14 cellular contexts compared by ENCODE assay signal in genomic region chrX:38896724-38897298, GRCh38.
DNase-seq lines count a peak whose midpoint lies in the region; ATAC-seq and TF ChIP-seq lines count a peak whose summit lies in the region.
"Had no signal": no experiment of that assay in that cellular context is flagged by ENCODE, and none has a peak within 500 bp of the region (broad histone marks: within the 10 kb centered on the region; RNA-seq: fewer than 3 reads in every experiment).

No MANE protein-coding gene starts in this region.

- no peak overlapping the region for H3K9ac ChIP-seq in DND-41 (ENCODE audit: low read depth, low read length)

- H3K4me3 ChIP-seq in DND-41 (ENCODE audit: low read depth in 1 of 2, low read length in 2 of 2): no peak overlapping the region
- H3K4me3 ChIP-seq: A549, ovary, spleen had no signal

- H3K4me1 ChIP-seq in DND-41 (ENCODE audit: insufficient read depth, low read length): peaks cover 32% of the 10 kb centered on the region
- H3K4me1 ChIP-seq: A549, spleen had no signal

- no peaks in the 10 kb centered on the region for H3K27me3 ChIP-seq in DND-41 (ENCODE audit: insufficient read depth, low read length, poor library complexity)
- H3K27me3 ChIP-seq: ovary, spleen had no signal

- no peak overlapping the region for H3K27ac Mint-ChIP-seq in naive thymus-derived CD8-positive, alpha-beta T cell
- H3K27ac Mint-ChIP-seq: CD8-positive, alpha-beta T cell had no signal

- no peaks in the 10 kb centered on the region for H3K36me3 Mint-ChIP-seq in naive thymus-derived CD8-positive, alpha-beta T cell
- H3K36me3 Mint-ChIP-seq: CD8-positive, alpha-beta T cell had no signal

- POLR2A ChIA-PET in naive thymus-derived CD8-positive, alpha-beta T cell (lab: Charles Lee): interaction anchor here (0.9 kb wide), 1 partner anchor 18 kb away, joined by 3 read pairs; no protein-coding TSS in a partner anchor

- H3K27me3 Mint-ChIP-seq in naive thymus-derived CD8-positive, alpha-beta T cell: no peaks in the 10 kb centered on the region

- H3K4me1 Mint-ChIP-seq in naive thymus-derived CD8-positive, alpha-beta T cell: peaks cover 4 to 11% (median 8%) of the 10 kb centered on the region in 4 donors

- H3K4me2 ChIP-seq in DND-41 (ENCODE audit: insufficient read depth, low read length): no peak overlapping the region
- H3K4me2 ChIP-seq: A549 had no signal

- H2AFZ ChIP-seq in DND-41 (ENCODE audit: low read depth, low read length): no peak overlapping the region

- H3K9me3 Mint-ChIP-seq in naive thymus-derived CD8-positive, alpha-beta T cell: no peaks in the 10 kb centered on the region
- H3K9me3 Mint-ChIP-seq: CD8-positive, alpha-beta T cell had no signal

- no peak for TF ChIP-seq CTCF in DND-41 (IDR thresholded peaks at IDR 0.05; ENCODE audit: borderline replicate concordance, extremely low read depth, low read length, poor library complexity, severe bottlenecking)

- DNase-seq in DND-41 (no peak), NCI-H226 (no peak), iPS-NIHi11 (ENCODE audit: low spot score) (no peak)
- DNase-seq in naive thymus-derived CD8-positive, alpha-beta T cell: no peak
- DNase-seq in activated CD4-positive, alpha-beta T cell treated with anti-CD3 and anti-CD28 coated beads for 4 hours: no peak
- DNase-seq: CD8-positive, alpha-beta T cell; NCI-H187 treated with DMSO at 0.1 percent for 48 hours; NCI-H69; ovary; spleen had no signal

- no peaks in the 10 kb centered on the region for H3K9me3 ChIP-seq in DND-41 (ENCODE audit: insufficient read depth, low read length, severe bottlenecking)
- H3K9me3 ChIP-seq: A549, ovary, spleen had no signal

- H3K27ac ChIP-seq in DND-41 (ENCODE audit: low read length): peak overlapping the region; percentile 71
- H3K27ac ChIP-seq: A549, ovary, spleen had no signal

- ATAC-seq in DND-41 (ENCODE audit: insufficient read depth, low read depth) (no peak), GM18907 (IDR thresholded peaks at IDR 0.05; ENCODE audit: unreplicated experiment) (peak; percentile 82), HG02588 (IDR thresholded peaks at IDR 0.05; ENCODE audit: unreplicated experiment) (peak; percentile 79), HG03442 (IDR thresholded peaks at IDR 0.05; ENCODE audit: unreplicated experiment) (peak; percentile 78)
- no peak for ATAC-seq in naive thymus-derived CD8-positive, alpha-beta T cell
- ATAC-seq: A549; CD8-positive, alpha-beta T cell had no signal

- H4K20me1 ChIP-seq in DND-41 (ENCODE audit: insufficient read depth, low read length): no peaks in the 10 kb centered on the region

- no peaks in the 10 kb centered on the region for H3K79me2 ChIP-seq in DND-41 (ENCODE audit: insufficient read depth, low read length)

- H3K4me3 Mint-ChIP-seq in naive thymus-derived CD8-positive, alpha-beta T cell: no peak overlapping the region
- H3K4me3 Mint-ChIP-seq: CD8-positive, alpha-beta T cell had no signal

- no peaks in the 10 kb centered on the region for H3K36me3 ChIP-seq in DND-41 (ENCODE audit: insufficient read depth, low read length)
- H3K36me3 ChIP-seq: ovary, spleen had no signal

Comparison
In these comparisons a context has a peak if more than half of its experiments do, and no peak if none do; other contexts are left out.
1. ATAC-seq: peak in GM18907 (single experiment), HG02588 (single experiment) and HG03442 (single experiment); none in DND-41 (single experiment) and naive thymus-derived CD8-positive, alpha-beta T cell (0 of 2).